ENCODE assay signal across 16 cellular contexts in genomic region chr11:86374586-86374985, GRCh38. TPM values are rescaled to one million over a fixed set of nuclear protein-coding genes. Genes with fewer than 3 reads are reported as not detected.
DNase-seq lines count a peak whose midpoint lies in the region; ATAC-seq and TF ChIP-seq lines count a peak whose summit lies in the region.
"Had no signal": no experiment of that assay in that cellular context is flagged by ENCODE, and none has a peak within 500 bp of the region (broad histone marks: within the 10 kb centered on the region; RNA-seq: fewer than 3 reads in every experiment).

Gene CCDC81 (plus strand): TSS chr11:86374887. CDS start chr11:86375164, 277 bp downstream.

- H3K27me3 ChIP-seq in left lung (no peaks in the 10 kb centered on the region), suprapubic skin (no peaks in the 10 kb centered on the region)

- H3K4me3 ChIP-seq in epithelial cell of proximal tubule (ENCODE audit: low read depth, low read length): peak within 1 kb of the TSS; percentile 32
- H3K4me3 ChIP-seq in left lung: no peak within 1 kb of the TSS
- H3K4me3 ChIP-seq in suprapubic skin: peak within 1 kb of the TSS; percentile 4

- TF ChIP-seq EP300 in suprapubic skin (IDR thresholded peaks at IDR 0.05): no peak

- TF ChIP-seq POLR2A in suprapubic skin (IDR thresholded peaks at IDR 0.05): no peak

- intact Hi-C loops in left lung (cut with DNase I): no loop called here

- no peak within 1 kb of the TSS for H3K27ac ChIP-seq in left lung
- H3K27ac ChIP-seq in suprapubic skin: no peak within 1 kb of the TSS
- H3K27ac ChIP-seq: spleen had no signal

- ATAC-seq in left lung: peak; percentile 40
- no peak for ATAC-seq in GM18870 (IDR thresholded peaks at IDR 0.05; ENCODE audit: unreplicated experiment)

- TF ChIP-seq CTCF in epithelial cell of proximal tubule (conservative IDR thresholded peaks at IDR 0.05; ENCODE audit: low read depth, low read length): no peak
- TF ChIP-seq CTCF in left lung (IDR thresholded peaks at IDR 0.05): no peak
- TF ChIP-seq CTCF in suprapubic skin (IDR thresholded peaks at IDR 0.05): no peak

- WGBS in suprapubic skin: 19% methylated on average over 25 of the region's 25 CpGs

- H3K9me3 ChIP-seq in left lung (no peaks in the 10 kb centered on the region), suprapubic skin (no peaks in the 10 kb centered on the region)
- H3K9me3 ChIP-seq: SK-N-SH, spleen had no signal

- H3K36me3 ChIP-seq in left lung (no peaks in the 10 kb centered on the region), suprapubic skin (no peaks in the 10 kb centered on the region)
- H3K36me3 ChIP-seq: spleen had no signal

- peak; percentile 22 for DNase-seq in M059J (ENCODE audit: low read depth)
- no peak for DNase-seq in epithelial cell of proximal tubule (ENCODE audit: low read depth)
- DNase-seq in left lung: peak in 1 of 2 donors; percentile 65
- no peak for DNase-seq in suprapubic skin (ENCODE audit: low spot score in 2 of 2)
- no peak for DNase-seq in RKO (ENCODE audit: low spot score)
- no peak for DNase-seq in T-helper 2 cell
- no peak for DNase-seq in pons (ENCODE audit: low spot score)
- DNase-seq: activated CD4-positive, alpha-beta T cell treated with anti-CD3 and anti-CD28 coated beads, Interleukin-2, amount 10 ng/mL, durations not matched to agents 7 days and 5 days; activated naive CD4-positive, alpha-beta T cell treated with anti-CD3 and anti-CD28 coated beads for 36 hours; DMS79 treated with DMSO at 0.1 percent for 48 hours; effector memory CD4-positive, alpha-beta T cell; GOT3; SK-N-SH; spleen had no signal

- H3K4me1 ChIP-seq in left lung (no peaks in the 10 kb centered on the region), suprapubic skin (no peaks in the 10 kb centered on the region)

RNA-seq across cellular contexts. Expression of gene CCDC81, which starts in this region (rescaled TPM):
- 0.79 TPM in 2 replicates for total RNA-seq in M059J (2014; rRNA removed; shearing (Covaris generic))
- total RNA-seq in epithelial cell of proximal tubule: 0.81 TPM in 1 of 2 replicates, not detected in the other
- total RNA-seq in left lung: 1 to 10 TPM in 1 of 2 donors, under 1 TPM in 1; 0.58 to 2.6 TPM
- total RNA-seq in suprapubic skin: 1 to 10 TPM in 2 of 4 donors, not detected in 2; 1.1 to 1.8 TPM
- total RNA-seq: NCI-H460 had no signal

Comparison
In these comparisons a context has a peak if more than half of its experiments do, and no peak if none do; other contexts are left out.
1. Peak in DNase-seq in M059J; RNA of the gene not detected or under 1 TPM.
2. H3K4me3 ChIP-seq: peak in epithelial cell of proximal tubule (single experiment) and suprapubic skin (single experiment); none in left lung (0 of 2).